Comparison of ENCODE assay signal across 23 cellular contexts in genomic region chr6:157478926-157479325, GRCh38.
"Had no signal": no experiment of that assay in that cellular context is flagged by ENCODE, and none has a peak within 500 bp of the region (broad histone marks: within the 10 kb centered on the region; RNA-seq: fewer than 3 reads in every experiment).

No MANE protein-coding gene starts in this region.

- H3K27me3 ChIP-seq: breast epithelium, uterus had no signal

- H3K9me3 ChIP-seq: breast epithelium, left ventricle myocardium inferior, uterus had no signal

- H3K27ac ChIP-seq: breast epithelium, epithelial cell of prostate, left ventricle myocardium inferior, skin epidermis, uterus had no signal

- H3K4me3 ChIP-seq: breast epithelium, left ventricle myocardium inferior, lung, skin epidermis, uterus had no signal

- DNase-seq: activated CD4-positive, alpha-beta memory T cell treated with anti-CD3 and anti-CD28 coated beads, Interleukin-2, amount 10 ng/mL, durations not matched to agents 7 days and 5 days; activated CD4-positive, alpha-beta T cell treated with anti-CD3 and anti-CD28 coated beads, Interleukin-2, amount 10 ng/mL, durations not matched to agents 7 days and 5 days; activated CD4-positive, CD25-positive, alpha-beta regulatory T cell treated with anti-CD3 and anti-CD28 coated beads, Interleukin-2, amount 50 U/mL, for 72 hours; activated naive CD8-positive, alpha-beta T cell treated with anti-CD3 and anti-CD28 coated beads, Interleukin-2, amount 50 U/mL, for 24 hours; activated T-cell treated with anti-CD3 and anti-CD28 coated beads, Interleukin-2, amount 50 U/mL, for 48 hours; amygdala; dermis blood vessel endothelial cell; effector CD8-positive, alpha-beta T cell; left ventricle myocardium inferior; mesendoderm; stimulated activated CD4-positive, alpha-beta T cell treated with anti-CD3 and anti-CD28 coated beads, Interleukin-4, amount 100 ng/mL, for 24 hours; substantia nigra; uterus had no signal

- ATAC-seq: activated naive CD8-positive, alpha-beta T cell treated with anti-CD3 and anti-CD28 coated beads, Interleukin-2, amount 50 U/mL, for 24 hours; natural killer cell treated with Interleukin-12 subunit alpha and Interleukin-12 subunit beta and Interleukin-15 and Interleukin-18, amount 100 ng/mL, for 72 hours; sciatic nerve; stimulated activated effector memory CD8-positive, alpha-beta T cell treated with anti-CD3 and anti-CD28 coated beads, Interleukin-12 subunit alpha, Interleukin-12 subunit beta, amount 100 ng/mL, for 72 hours had no signal

- H3K4me1 ChIP-seq: breast epithelium, left ventricle myocardium inferior, uterus had no signal

- H3K36me3 ChIP-seq: breast epithelium, left ventricle myocardium inferior, uterus had no signal

- FAIRE-seq: colon, endometrium, frontal cortex had no signal
